Comparison of ENCODE assay signal across 20 cellular contexts in the genomic region with DNA sequence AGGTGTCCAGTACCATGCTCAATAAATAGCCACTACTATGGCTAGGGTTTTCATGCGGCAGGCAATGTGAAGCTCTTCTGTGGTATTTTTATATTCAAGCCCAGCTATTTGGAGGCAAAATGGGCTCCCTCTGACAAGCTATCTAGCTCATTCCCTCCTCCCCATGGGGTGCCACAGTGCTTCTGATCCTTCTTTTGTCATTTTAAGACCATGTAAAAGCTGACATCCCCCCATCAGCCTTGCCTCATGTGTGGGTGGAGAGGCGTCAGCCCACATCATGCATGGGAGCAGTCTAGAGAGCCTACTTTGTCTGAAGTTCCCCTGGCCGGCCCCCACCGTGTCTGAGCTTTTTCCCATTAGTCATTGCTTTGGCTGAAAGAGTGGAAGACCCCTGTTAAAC.
"Had no signal": no experiment of that assay in that cellular context is flagged by ENCODE, and none has a peak within 500 bp of the region (broad histone marks: within the 10 kb centered on the region; RNA-seq: fewer than 3 reads in every experiment).

No MANE protein-coding gene starts in this region.

- H3K4me1 ChIP-seq: foreskin keratinocyte had no signal

- H3K27me3 ChIP-seq: dorsolateral prefrontal cortex, thyroid gland had no signal

- H3K36me3 ChIP-seq: thyroid gland had no signal

- DNase-seq: activated CD4-positive, alpha-beta T cell treated with anti-CD3 and anti-CD28 coated beads for 48 hours; activated CD4-positive, CD25-positive, alpha-beta regulatory T cell; activated CD8-positive, alpha-beta T cell treated with anti-CD3 and anti-CD28 coated beads for 36 hours; activated naive CD4-positive, alpha-beta T cell; activated naive CD8-positive, alpha-beta T cell treated with anti-CD3 and anti-CD28 coated beads for 36 hours; activated T-cell treated with anti-CD3 and anti-CD28 coated beads, Interleukin-2, amount 50 U/mL, for 1 hour; amygdala; dorsolateral prefrontal cortex; foreskin keratinocyte; hippocampal formation; nephron progenitor cell; retina; stimulated activated CD4-positive, alpha-beta T cell treated with anti-CD3 and anti-CD28 coated beads, Interleukin-12 subunit alpha, Interleukin-12 subunit beta, amount 100 ng/mL, for 4 hours; stimulated activated CD4-positive, alpha-beta T cell treated with anti-CD3 and anti-CD28 coated beads, Interleukin-1b, Interleukin-23, amount 100 ng/mL, for 48 hours; stimulated activated CD8-positive, alpha-beta memory T cell treated with anti-CD3 and anti-CD28 coated beads, Interleukin-4, amount 100 ng/mL, for 48 hours; stimulated activated naive CD4-positive, alpha-beta T cell; T-cell had no signal

- H3K4me3 ChIP-seq: dorsolateral prefrontal cortex, thyroid gland had no signal

- H3K9me3 ChIP-seq: thyroid gland had no signal

- ATAC-seq: activated CD8-positive, alpha-beta T cell treated with anti-CD3 and anti-CD28 coated beads for 36 hours; activated T-helper 17 cell treated with anti-CD3 and anti-CD28 coated beads, Interleukin-2, amount 50 U/mL, for 72 hours; foreskin keratinocyte; left lobe of liver; T-cell had no signal
